Comparison of ENCODE assay signal across 8 cellular contexts in genomic region chr2:113138428-113139322, GRCh38. TPM values are rescaled to one million over a fixed set of nuclear protein-coding genes. Genes with fewer than 3 reads are reported as not detected.
DNase-seq lines count a peak whose midpoint lies in the region; ATAC-seq, FAIRE-seq and TF ChIP-seq lines count a peak whose summit lies in the region.

No MANE protein-coding gene starts in this region.

- no peaks in the 10 kb centered on the region for H3K9me3 Mint-ChIP-seq in HFFc6
- H3K9me3 Mint-ChIP-seq in memory B cell, result no peaks in the 10 kb centered on the region

- H3K27me3 Mint-ChIP-seq in HFFc6 (ENCODE audit: insufficient read depth) (peaks cover 14% of the 10 kb centered on the region), memory B cell (no peaks in the 10 kb centered on the region)

- DNase-seq in NCI-H2081 (lab: John Stamatoyannopoulos, UW), result peak; percentile 75 to 81
- no peak for DNase-seq in NCI-H2081 treated with DMSO at 0.1 percent for 48 hours (lab: John Stamatoyannopoulos, UW)
- peak; percentile 65 for DNase-seq in HFFc6
- peak; percentile 17 for DNase-seq in NCI-H2107 treated with DMSO at 0.1 percent for 48 hours (lab: John Stamatoyannopoulos, UW; ENCODE audit: unreplicated experiment)
- peak; percentile 56 for DNase-seq in ecto neural progenitor cell (ENCODE audit: low spot score)
- peak; percentile 63 to 82 for DNase-seq in memory B cell (ENCODE audit: low spot score in 2 of 2)
- DNase-seq in urothelium cell line (ENCODE audit: low spot score), result peak; percentile 79

- no peak overlapping the region for H3K27ac Mint-ChIP-seq in HFFc6
- H3K27ac Mint-ChIP-seq in memory B cell, result peak overlapping the region; percentile 56

- no peak overlapping the region for H3K4me3 ChIP-seq in WI38 (ENCODE audit: low read depth, low read length)

- H3K4me1 Mint-ChIP-seq in HFFc6 (ENCODE audit: low read depth) (peaks cover 3% of the 10 kb centered on the region; the same call in 1 of the 2 replicates), memory B cell (peaks cover 10% of the 10 kb centered on the region)

- ATAC-seq in memory B cell (ENCODE audit: low read depth), result peak; percentile 92

- H3K36me3 Mint-ChIP-seq in HFFc6 (ENCODE audit: low read depth) (no peaks in the 10 kb centered on the region), memory B cell (no peaks in the 10 kb centered on the region)

- H3K4me3 Mint-ChIP-seq in HFFc6 (no peak overlapping the region), memory B cell (peak overlapping the region; percentile 49)

- FAIRE-seq in urothelium cell line (lab: Jason Lieb, UNC), result peak; percentile 82

- TF ChIP-seq CTCF in HFFc6 (IDR thresholded peaks at IDR 0.05), result peak; percentile 95
- TF ChIP-seq CTCF in WI38 (IDR thresholded peaks at IDR 0.05; ENCODE audit: low read depth, low read length), result peak; percentile 55

RNA-seq across cellular contexts. Expression of gene IL1RN, which starts 11.3 kb away (rescaled TPM):
- not detected for total RNA-seq in HFFc6 (2021; fragmentation: NEBNext Ultra II Directional; extraction: Animal tissue kit (Norgen Biotek cat#: 25700))

RNA-seq across cellular contexts. Expression of gene PSD4, which starts 35.1 kb away (rescaled TPM):
- total RNA-seq in HFFc6 (2021; fragmentation: NEBNext Ultra II Directional; extraction: Animal tissue kit (Norgen Biotek cat#: 25700)), result 1 to 10 TPM in 5 of 6 experiments, under 1 TPM in 1; 0.76 to 1.8 (median 1.1) TPM
